In the genomic region with DNA sequence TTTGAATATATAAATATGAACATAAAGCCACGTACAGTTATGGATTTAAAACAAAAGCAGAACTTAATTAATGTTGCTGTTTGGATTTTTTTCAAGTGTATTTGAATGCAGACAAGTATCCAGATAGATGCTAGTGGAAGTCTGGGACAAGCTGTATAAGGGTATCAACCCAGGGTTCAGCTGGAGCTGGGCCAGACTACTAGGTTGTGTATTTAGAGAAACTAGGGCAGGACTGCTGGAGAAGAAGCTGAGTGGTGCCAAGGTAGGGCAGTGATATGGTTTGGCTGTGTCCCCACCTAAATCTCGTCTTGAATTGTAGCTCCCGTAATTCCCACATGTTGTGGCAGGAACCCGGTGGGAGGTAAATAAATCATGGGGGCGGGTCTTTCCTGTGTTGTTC, we compare ENCODE assay signal across 16 cellular contexts.
DNase-seq lines count a peak whose midpoint lies in the region; ATAC-seq and TF ChIP-seq lines count a peak whose summit lies in the region.
"Had no signal": no experiment of that assay in that cellular context is flagged by ENCODE, and none has a peak within 500 bp of the region (broad histone marks: within the 10 kb centered on the region; RNA-seq: fewer than 3 reads in every experiment).

No MANE protein-coding gene starts in this region.

- H3K27me3 Mint-ChIP-seq in mesothelial cell of epicardium (ENCODE audit: low read depth) = peaks cover 4% of the 10 kb centered on the region
- peaks cover 10% of the 10 kb centered on the region for H3K27me3 Mint-ChIP-seq in activated CD4-positive, alpha-beta T cell treated with anti-CD3 and anti-CD28 coated beads for 36 hours

- CTCF ChIA-PET in activated CD4-positive, alpha-beta T cell treated with anti-CD3 and anti-CD28 coated beads for 36 hours (lab: Charles Lee) = no interaction called here

- H3K4me3 ChIP-seq in gastroesophageal sphincter (no peak overlapping the region), rectal smooth muscle tissue (ENCODE audit: low read length) (no peak overlapping the region)
- H3K4me3 ChIP-seq: HAP-1 had no signal

- peaks cover 17 to 57% (median 32%) of the 10 kb centered on the region in 3 donors for H3K4me1 ChIP-seq in gastroesophageal sphincter
- H3K4me1 ChIP-seq in rectal smooth muscle tissue (ENCODE audit: control insufficient read depth, insufficient read depth, low read length) = peaks cover 29% of the 10 kb centered on the region
- H3K4me1 ChIP-seq: HAP-1 had no signal

- POLR2A ChIA-PET in activated CD4-positive, alpha-beta T cell treated with anti-CD3 and anti-CD28 coated beads for 36 hours (lab: Charles Lee) = no interaction called here

- no peaks in the 10 kb centered on the region for H3K27me3 ChIP-seq in gastroesophageal sphincter
- no peaks in the 10 kb centered on the region for H3K27me3 ChIP-seq in rectal smooth muscle tissue (ENCODE audit: control insufficient read depth, insufficient read depth, low read length)

- H3K9me3 ChIP-seq in gastroesophageal sphincter = no peaks in the 10 kb centered on the region
- H3K9me3 ChIP-seq: HAP-1 had no signal

- ATAC-seq in gastroesophageal sphincter (no peak), GM18520 (IDR thresholded peaks at IDR 0.05; ENCODE audit: unreplicated experiment) (no peak)
- ATAC-seq in activated CD4-positive, alpha-beta T cell treated with anti-CD3 and anti-CD28 coated beads for 36 hours = no peak

- no peak overlapping the region for H3K9ac ChIP-seq in rectal smooth muscle tissue (ENCODE audit: low read length)

- H3K9me3 Mint-ChIP-seq in mesothelial cell of epicardium = no peaks in the 10 kb centered on the region
- H3K9me3 Mint-ChIP-seq in activated CD4-positive, alpha-beta T cell treated with anti-CD3 and anti-CD28 coated beads for 36 hours (ENCODE audit: low read depth) = no peaks in the 10 kb centered on the region
- H3K9me3 Mint-ChIP-seq: HFFc6 had no signal

- H3K36me3 ChIP-seq in gastroesophageal sphincter = no peaks in the 10 kb centered on the region
- H3K36me3 ChIP-seq in rectal smooth muscle tissue (ENCODE audit: control insufficient read depth, insufficient read depth, low read length) = no peaks in the 10 kb centered on the region
- H3K36me3 ChIP-seq: HAP-1 had no signal

- no peaks in the 10 kb centered on the region for H3K36me3 Mint-ChIP-seq in mesothelial cell of epicardium
- H3K36me3 Mint-ChIP-seq in activated CD4-positive, alpha-beta T cell treated with anti-CD3 and anti-CD28 coated beads for 36 hours (ENCODE audit: low read depth) = no peaks in the 10 kb centered on the region
- H3K36me3 Mint-ChIP-seq: CD4-positive, alpha-beta memory T cell had no signal

- H3K27ac ChIP-seq in gastroesophageal sphincter (peak overlapping the region in 3 of 4 donors; percentile 27 to 77 (median 65)), rectal smooth muscle tissue (ENCODE audit: low read depth, low read length) (peak overlapping the region; percentile 30)

- H3K4me3 Mint-ChIP-seq in mesothelial cell of epicardium = no peak overlapping the region
- no peak overlapping the region for H3K4me3 Mint-ChIP-seq in activated CD4-positive, alpha-beta T cell treated with anti-CD3 and anti-CD28 coated beads for 36 hours
- H3K4me3 Mint-ChIP-seq: CD4-positive, alpha-beta memory T cell; HFFc6 had no signal

- TF ChIP-seq CTCF in gastroesophageal sphincter (IDR thresholded peaks at IDR 0.05) (no peak), mesothelial cell of epicardium (IDR thresholded peaks at IDR 0.05; ENCODE audit: unreplicated experiment) (no peak)

- DNase-seq in mesothelial cell of epicardium (ENCODE audit: low spot score in 2 of 2, unreplicated experiment in 2 of 2) = no peak
- DNase-seq in activated CD4-positive, alpha-beta T cell treated with anti-CD3 and anti-CD28 coated beads for 36 hours = no peak
- DNase-seq in activated gamma-delta T cell treated with Interleukin-2 at 50 U/mL for 16 hours = no peak
- DNase-seq: C1 segment of cervical spinal cord; Calu3; CD4-positive, alpha-beta memory T cell; COR-L47; DMS53; DMS79 treated with DMSO at 0.1 percent for 48 hours; GF-D8; GOT3; HFFc6 had no signal

- peak overlapping the region; percentile 51 for H3K27ac Mint-ChIP-seq in mesothelial cell of epicardium
- H3K27ac Mint-ChIP-seq in activated CD4-positive, alpha-beta T cell treated with anti-CD3 and anti-CD28 coated beads for 36 hours = no peak overlapping the region
- H3K27ac Mint-ChIP-seq: CD4-positive, alpha-beta memory T cell; HFFc6 had no signal

- peaks cover 54% of the 10 kb centered on the region for H3K4me1 Mint-ChIP-seq in mesothelial cell of epicardium
- H3K4me1 Mint-ChIP-seq in activated CD4-positive, alpha-beta T cell treated with anti-CD3 and anti-CD28 coated beads for 36 hours = no peaks in the 10 kb centered on the region
- H3K4me1 Mint-ChIP-seq: CD4-positive, alpha-beta memory T cell had no signal

- WGBS in gastroesophageal sphincter (ENCODE audit: low coverage in 1 of 2), 2 donors = 52 to 81% methylated on average over 5 of the region's 5 CpGs

- TF ChIP-seq POLR2A in gastroesophageal sphincter (IDR thresholded peaks at IDR 0.05) = no peak

- intact Hi-C loops in activated CD4-positive, alpha-beta T cell treated with anti-CD3 and anti-CD28 coated beads for 36 hours (cut with DNase I, micrococcal nuclease) = no loop called here

- TF ChIP-seq EP300 in gastroesophageal sphincter (IDR thresholded peaks at IDR 0.05) = no peak
